Comparison of ENCODE assay signal across 21 cellular contexts in genomic region chr12:48010366-48010970, GRCh38.
"Had no signal": no experiment of that assay in that cellular context is flagged by ENCODE, and none has a peak within 500 bp of the region (broad histone marks: within the 10 kb centered on the region; RNA-seq: fewer than 3 reads in every experiment).

No MANE protein-coding gene starts in this region.

- ATAC-seq: HepG2 had no signal

- H3K4me2 ChIP-seq: SK-N-SH had no signal

- DNase-seq: IMR-90, Karpas-422, KG1, MG63, NCI-H1092, NCI-H1105 treated with DMSO at 0.1 percent for 48 hours, NCI-H1417 treated with DMSO at 0.1 percent for 48 hours, NCI-H146, NCI-H1694 treated with DMSO at 0.1 percent for 48 hours, NCI-H1930, NCI-H2081, NCI-H2107, NCI-H2227 treated with DMSO at 0.1 percent for 48 hours, NCI-H524, NCI-H526 treated with DMSO at 0.1 percent for 48 hours, NCI-H774, Right ventricle myocardium superior, RPMI8226, SIG-M5, SK-N-SH had no signal

- H3K9ac ChIP-seq: SK-N-SH had no signal

- H3K36me3 ChIP-seq: MG63 had no signal

- H3K4me3 ChIP-seq: MG63 had no signal

- H3K9me3 ChIP-seq: MG63, SK-N-SH had no signal
